9 cellular contexts compared by ENCODE assay signal in genomic region chr1:51515312-51515960, GRCh38. TPM values are rescaled to one million over a fixed set of nuclear protein-coding genes. Genes with fewer than 3 reads are reported as not detected.
A peak's percentile ranks its signal among the peaks of the same experiment; 100 is the strongest.
DNase-seq lines count a peak whose midpoint lies in the region; ATAC-seq, FAIRE-seq and TF ChIP-seq lines count a peak whose summit lies in the region.
"Had no signal": no experiment of that assay in that cellular context is flagged by ENCODE, and none has a peak within 500 bp of the region (broad histone marks: within the 10 kb centered on the region; RNA-seq: fewer than 3 reads in every experiment).

No MANE protein-coding gene starts in this region.

- no peaks in the 10 kb centered on the region; the same call in 1 of the 2 replicates for H3K9me3 ChIP-seq in OCI-LY7 (ENCODE audit: low read length)
- H3K9me3 ChIP-seq in endothelial cell of umbilical vein (replicated peaks; ENCODE audit: control insufficient read depth, insufficient read depth, low read length): no peaks in the 10 kb centered on the region

- H3K9me2 ChIP-seq in OCI-LY7 (ENCODE audit: insufficient read depth, low read length): no peaks in the 10 kb centered on the region

- DNase-seq in GM12865 (ENCODE audit: low read depth) (no peak), OCI-LY7 (ENCODE audit: low spot score) (no peak), endothelial cell of umbilical vein (ENCODE audit: low read depth, low spot score) (no peak)
- no peak for DNase-seq in stimulated activated CD4-positive, alpha-beta T cell treated with anti-CD3 and anti-CD28 coated beads, Interleukin-12 subunit alpha, Interleukin-12 subunit beta, amount 100 ng/mL, for 4 hours
- DNase-seq: NCI-H1092, SHP77 had no signal

- CTCF ChIA-PET in OCI-LY7 (lab: Charles Lee; ENCODE audit: unreplicated experiment) (no interaction called here), endothelial cell of umbilical vein (lab: Charles Lee) (interaction anchor here (1.1 kb wide), 1 partner anchor 20 kb away, joined by 4 read pairs; no protein-coding TSS in a partner anchor)

- H3K4me3 ChIP-seq in GM12865 (ENCODE audit: low read depth, low read length): peak overlapping the region; percentile 84
- peak overlapping the region; percentile 95 for H3K4me3 ChIP-seq in OCI-LY7 (ENCODE audit: low read depth, low read length, poor library complexity, severe bottlenecking)
- no peak overlapping the region for H3K4me3 ChIP-seq in endothelial cell of umbilical vein (replicated peaks in 1 of 3; ENCODE audit: insufficient read depth in 1 of 3, low read depth in 1 of 3, low read length in 3 of 3)
- H3K4me3 ChIP-seq in skin epidermis: peak overlapping the region in 1 of 7 experiments; percentile 3

- no peak for TF ChIP-seq POLR2A in endothelial cell of umbilical vein (IDR thresholded peaks at IDR 0.05; ENCODE audit: low read depth, low read length)

- POLR2A ChIA-PET in OCI-LY7 (lab: Charles Lee): interaction anchor here (0.5 to 2.6 kb wide), 4 partner anchors 10 to 71 kb away, joined by 3 to 19 read pairs (median 4); no protein-coding TSS in a partner anchor
- POLR2A ChIA-PET in endothelial cell of umbilical vein (lab: Charles Lee): no interaction called here

- ATAC-seq in GM21360 (IDR thresholded peaks at IDR 0.05; ENCODE audit: unreplicated experiment) (no peak), GM18870 (IDR thresholded peaks at IDR 0.05; ENCODE audit: unreplicated experiment) (no peak)

- H3K4me2 ChIP-seq in OCI-LY7 (ENCODE audit: low read length) (peak overlapping the region; percentile 93), endothelial cell of umbilical vein (ENCODE audit: insufficient read depth, low read length) (peak overlapping the region; percentile 19)

- H3K27ac ChIP-seq in OCI-LY7 (ENCODE audit: low read depth, low read length, poor library complexity, severe bottlenecking): peak overlapping the region; percentile 82
- H3K27ac ChIP-seq in endothelial cell of umbilical vein (ENCODE audit: insufficient read depth, low read depth, low read length): no peak overlapping the region
- peak overlapping the region in 13 of 21 experiments; percentile 21 to 95 (median 57) for H3K27ac ChIP-seq in skin epidermis

- no peaks in the 10 kb centered on the region for H3K27me3 ChIP-seq in endothelial cell of umbilical vein (ENCODE audit: control insufficient read depth in 2 of 2, insufficient read depth in 2 of 2, low read length in 2 of 2)

- H3K4me1 ChIP-seq in OCI-LY7 (ENCODE audit: insufficient read depth, low read length, poor library complexity, severe bottlenecking) (peaks cover 54% of the 10 kb centered on the region), endothelial cell of umbilical vein (ENCODE audit: control insufficient read depth, extremely low read depth, insufficient read depth, low read length) (peaks cover 24% of the 10 kb centered on the region)

- H3K9ac ChIP-seq in endothelial cell of umbilical vein (replicated peaks; ENCODE audit: extremely low read depth, insufficient read depth, low read length): no peak overlapping the region

- FAIRE-seq in endothelial cell of umbilical vein (lab: Jason Lieb, UNC): no peak

- intact Hi-C loops in OCI-LY7 (cut with micrococcal nuclease; ENCODE audit: unreplicated experiment): loop anchor here (5.0 kb wide), 3 partner anchors 93 to 548 kb away; partner anchors contain the start of gene NRDC
- intact Hi-C loops in endothelial cell of umbilical vein (cut with micrococcal nuclease): loop anchor here (5.0 kb wide), 1 partner anchor 98 kb away; no protein-coding TSS in a partner anchor

- H3K36me3 ChIP-seq in OCI-LY7 (ENCODE audit: insufficient read depth, low read length) (no peaks in the 10 kb centered on the region), endothelial cell of umbilical vein (ENCODE audit: control insufficient read depth in 2 of 2, extremely low read depth in 1 of 2, insufficient read depth in 2 of 2, low read length in 2 of 2) (no peaks in the 10 kb centered on the region)

- BruUV-seq in OCI-LY7 (replicated peaks; lab: Mats Ljungman, UMichigan): no TSS peak
- BruUV-seq in endothelial cell of umbilical vein (replicated peaks; lab: Mats Ljungman, UMichigan): no TSS peak

- peaks cover 81% of the 10 kb centered on the region for H3K79me2 ChIP-seq in OCI-LY7 (ENCODE audit: insufficient read depth, low read depth, low read length)
- H3K79me2 ChIP-seq in endothelial cell of umbilical vein (ENCODE audit: control insufficient read depth, insufficient read depth, low read length): peaks cover 79% of the 10 kb centered on the region

- H2AFZ ChIP-seq in OCI-LY7 (ENCODE audit: low read length): no peak overlapping the region
- H2AFZ ChIP-seq in endothelial cell of umbilical vein (ENCODE audit: low read depth, low read length): no peak overlapping the region

- dilution Hi-C loops in endothelial cell of umbilical vein (cut with MboI; ENCODE audit: extremely low pct_ligation_motif_present, low sequenced_read_pairs): no loop called here

- no peaks in the 10 kb centered on the region for H3K9me1 ChIP-seq in endothelial cell of umbilical vein (replicated peaks; ENCODE audit: control insufficient read depth, extremely low read depth, insufficient read depth, low read length)

- no peak for TF ChIP-seq CTCF in GM12865 (IDR thresholded peaks at IDR 0.05; ENCODE audit: insufficient read depth, low read depth, low read length, missing control alignments)
- no peak for TF ChIP-seq CTCF in OCI-LY7 (conservative IDR thresholded peaks at IDR 0.05; ENCODE audit: low read length)
- no peak for TF ChIP-seq CTCF in endothelial cell of umbilical vein (IDR thresholded peaks at IDR 0.05; ENCODE audit: extremely low read depth in 1 of 2, insufficient read depth in 1 of 2, low read depth in 1 of 2, low read length in 2 of 2)

- H4K20me1 ChIP-seq in OCI-LY7 (ENCODE audit: insufficient read depth, low read length) (peaks cover 21% of the 10 kb centered on the region), endothelial cell of umbilical vein (replicated peaks; ENCODE audit: control insufficient read depth, extremely low read depth, insufficient read depth, low read length) (peaks cover 18% of the 10 kb centered on the region)

TF ChIP-seq in endothelial cell of umbilical vein, 7 proteins besides CTCF, POLR2A, EP300 and RAD21:
- TF ChIP-seq MYC (IDR thresholded peaks at IDR 0.05; ENCODE audit: low read depth, low read length) (no peak), JUN (IDR thresholded peaks at IDR 0.05; ENCODE audit: borderline replicate concordance, insufficient read depth, insufficient read length, low read depth) (no peak), GATA2 (IDR thresholded peaks at IDR 0.05; ENCODE audit: insufficient read depth, insufficient read length, low read depth, low read length) (no peak), EZH2 (IDR thresholded peaks at IDR 0.05; ENCODE audit: borderline replicate concordance, low read depth, low read length, severe bottlenecking) (no peak), POLR2AphosphoS5 (IDR thresholded peaks at IDR 0.05; ENCODE audit: insufficient read depth, low read depth, low read length) (no peak), FOS (IDR thresholded peaks at IDR 0.05; ENCODE audit: borderline replicate concordance, insufficient read depth, low read length) (no peak), MAX (IDR thresholded peaks at IDR 0.05; ENCODE audit: insufficient read depth, insufficient read length) (no peak)

RNA-seq across cellular contexts. Expression of gene EPS15, which starts 3.6 kb away (rescaled TPM):
- 23.8 and 35.5 TPM in 2 replicates for total RNA-seq in OCI-LY7 (2014; rRNA removed; shearing (Covaris generic))
- 73.2 and 79.4 TPM in 2 replicates for total RNA-seq in OCI-LY7 (2022)
- total RNA-seq in endothelial cell of umbilical vein: 44.8 and 52.4 TPM in 2 replicates
- 10.7 and 15.4 TPM in 2 replicates for polyA plus RNA-seq in endothelial cell of umbilical vein
- 17.2 and 18.5 TPM in 2 replicates for polyA plus RNA-seq in endothelial cell of umbilical vein (2011; cell fraction: cytosol; rRNA removed)
- polyA plus RNA-seq in endothelial cell of umbilical vein (2011; cell fraction: nucleus; rRNA removed): 29.9 and 42.8 TPM in 2 replicates
- polyA plus RNA-seq in endothelial cell of umbilical vein (2012): 26.0 and 30.8 TPM in 2 replicates
- 39.4 and 47.1 TPM in 2 replicates for polyA minus RNA-seq in endothelial cell of umbilical vein
- polyA minus RNA-seq in endothelial cell of umbilical vein (2011; cell fraction: cytosol; rRNA and poly(A)+ RNA removed): 22.6 TPM
- 45.9 and 72.6 TPM in 2 replicates for polyA minus RNA-seq in endothelial cell of umbilical vein (2011; cell fraction: nucleus; rRNA and poly(A)+ RNA removed)

Comparison
In these comparisons a context has a peak if more than half of its experiments do, and no peak if none do; other contexts are left out.
1. H3K4me3 ChIP-seq: peak in GM12865 (single experiment) and OCI-LY7 (single experiment); none in endothelial cell of umbilical vein (0 of 3).